Comparison of ENCODE assay signal across 7 cellular contexts in genomic region chr9:105522618-105523385, GRCh38. TPM values are rescaled to one million over a fixed set of nuclear protein-coding genes. Genes with fewer than 3 reads are reported as not detected.
DNase-seq lines count a peak whose midpoint lies in the region; ATAC-seq, FAIRE-seq and TF ChIP-seq lines count a peak whose summit lies in the region.
"Not testable (repeated sequence)": the region's sequence is repeated elsewhere in the genome, so short reads cannot be mapped to it uniquely, and the experiment has no call there.

No MANE protein-coding gene starts in this region.

- H3K27ac ChIP-seq in astrocyte (ENCODE audit: low read depth, low read length): not testable (repeated sequence)

- not testable (repeated sequence) for H3K27me3 Mint-ChIP-seq in astrocyte (ENCODE audit: low read depth, unreplicated experiment)

- not testable (repeated sequence) for H3K9ac ChIP-seq in astrocyte (ENCODE audit: low read length)

- peaks cover 35% of the 10 kb centered on the region for H3K36me3 Mint-ChIP-seq in astrocyte (ENCODE audit: low read depth, unreplicated experiment)

- peak; percentile 88 for ATAC-seq in GM18519 (IDR thresholded peaks at IDR 0.05; ENCODE audit: low FRiP score, unreplicated experiment)
- peak; percentile 72 for ATAC-seq in GM19372 (IDR thresholded peaks at IDR 0.05; ENCODE audit: low read depth, unreplicated experiment)
- ATAC-seq in GM21576 (IDR thresholded peaks at IDR 0.05; ENCODE audit: unreplicated experiment): peak; percentile 88
- peak; percentile 92 for ATAC-seq in HG02852 (IDR thresholded peaks at IDR 0.05; ENCODE audit: unreplicated experiment)
- peak; percentile 90 for ATAC-seq in HG03103 (IDR thresholded peaks at IDR 0.05; ENCODE audit: low read depth, unreplicated experiment)
- ATAC-seq in HG03521 (IDR thresholded peaks at IDR 0.05; ENCODE audit: unreplicated experiment): peak; percentile 51

- H3K9me3 Mint-ChIP-seq in astrocyte (ENCODE audit: unreplicated experiment): not testable (repeated sequence)

- not testable (repeated sequence) for DNase-seq in astrocyte (ENCODE audit: low read depth)

- H4K20me1 ChIP-seq in astrocyte (ENCODE audit: insufficient read depth, low read length): not testable (repeated sequence)

- not testable (repeated sequence) for H3K4me3 Mint-ChIP-seq in astrocyte (ENCODE audit: unreplicated experiment)

- H2AFZ ChIP-seq in astrocyte (ENCODE audit: low read depth, low read length): not testable (repeated sequence)

- H3K36me3 ChIP-seq in astrocyte (ENCODE audit: insufficient read depth, low read length): not testable (repeated sequence)

- not testable (repeated sequence) for H3K79me2 ChIP-seq in astrocyte (ENCODE audit: insufficient read depth, low read length)

- TF ChIP-seq CTCF in astrocyte (IDR thresholded peaks at IDR 0.05; ENCODE audit: insufficient read depth, low read depth, low read length): not testable (repeated sequence)

- not testable (repeated sequence) for H3K4me1 Mint-ChIP-seq in astrocyte (ENCODE audit: low read depth, unreplicated experiment)

- not testable (repeated sequence) for H3K4me3 ChIP-seq in astrocyte (ENCODE audit: insufficient read depth, low read depth, low read length)

- H3K27me3 ChIP-seq in astrocyte (ENCODE audit: insufficient read depth, low read length): not testable (repeated sequence)

- not testable (repeated sequence) for H3K9me3 ChIP-seq in astrocyte (ENCODE audit: insufficient read depth, low read depth, low read length)

- H3K27ac Mint-ChIP-seq in astrocyte (ENCODE audit: unreplicated experiment): not testable (repeated sequence)

- not testable (repeated sequence) for H3K4me2 ChIP-seq in astrocyte (ENCODE audit: low read length)

- H3K4me1 ChIP-seq in astrocyte (ENCODE audit: insufficient read depth, low read length): not testable (repeated sequence)

- peak; percentile 5 for FAIRE-seq in astrocyte (lab: Jason Lieb, UNC)

RNA-seq across cellular contexts. Expression of gene FKTN, which starts 35.1 kb away (rescaled TPM):
- total RNA-seq in astrocyte: 17.5 and 21.1 TPM in 2 replicates
